ENCODE assay signal across 1 cellular context in the genomic region with DNA sequence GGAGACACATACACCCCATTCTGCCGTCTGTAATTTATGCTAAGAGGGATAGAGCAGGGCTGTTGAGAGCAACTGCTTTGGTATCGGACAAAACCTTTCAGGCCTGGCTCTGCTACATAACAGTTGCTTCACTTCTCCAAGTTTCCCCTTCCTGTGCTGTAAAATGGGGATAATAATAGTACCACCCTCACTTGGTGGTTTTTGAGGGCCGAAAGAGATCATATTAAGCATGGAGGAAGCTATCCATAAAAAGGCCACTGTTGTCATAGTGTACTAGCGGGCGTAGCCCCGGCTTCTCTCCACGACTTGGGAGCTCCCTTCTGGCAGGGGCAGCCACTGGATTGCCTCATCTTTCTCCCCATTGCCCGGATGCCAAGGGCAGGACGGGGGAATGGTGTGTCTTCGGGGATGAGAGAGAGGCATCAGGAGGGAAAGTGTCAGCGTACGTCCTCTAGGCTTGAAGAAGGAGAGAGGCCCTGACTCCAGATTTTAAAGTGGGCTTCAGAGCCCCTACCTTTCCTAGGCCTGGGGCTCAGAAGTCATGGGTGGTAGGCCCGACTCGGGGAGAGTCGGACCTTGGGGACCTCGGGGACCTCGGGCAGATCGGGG.
A peak's percentile ranks its signal among the peaks of the same experiment; 100 is the strongest.
TF ChIP-seq lines count a peak whose summit lies in the region.

No MANE protein-coding gene starts in this region.

TF ChIP-seq in H1, 55 proteins besides CTCF, POLR2A, EP300 and RAD21 (continued from another document):
- TF ChIP-seq TAF7 (optimal IDR thresholded peaks at IDR 0.05; ENCODE audit: borderline replicate concordance, low read depth, low read length), result peak; percentile 1
